In the genomic region with DNA sequence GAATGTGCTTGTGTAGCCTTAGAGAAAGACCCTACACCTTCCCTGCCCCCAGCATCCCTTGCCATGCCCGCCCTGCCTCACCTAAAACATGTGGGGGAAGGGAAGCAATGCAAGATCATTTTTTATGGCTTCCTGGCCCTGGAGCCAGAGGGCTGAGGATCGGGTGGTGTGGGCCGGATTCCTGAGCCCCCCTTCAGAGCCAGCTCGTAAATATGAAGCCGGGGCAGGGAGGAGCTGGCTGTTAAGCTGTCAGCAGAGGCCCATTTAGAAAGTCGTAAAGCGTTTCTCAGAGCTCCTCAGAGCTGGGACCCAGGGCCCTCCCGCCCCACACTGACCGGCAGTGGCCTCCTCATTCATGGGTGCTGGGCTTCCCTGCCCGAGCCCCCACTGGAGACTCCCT, we compare ENCODE assay signal across 20 cellular contexts. TPM values are rescaled to one million over a fixed set of nuclear protein-coding genes. Genes with fewer than 3 reads are reported as not detected.
DNase-seq lines count a peak whose midpoint lies in the region; ATAC-seq and TF ChIP-seq lines count a peak whose summit lies in the region.
"Had no signal": no experiment of that assay in that cellular context is flagged by ENCODE, and none has a peak within 500 bp of the region (broad histone marks: within the 10 kb centered on the region; RNA-seq: fewer than 3 reads in every experiment).

No MANE protein-coding gene starts in this region.

- H3K36me3 ChIP-seq in right atrium auricular region (no peaks in the 10 kb centered on the region), mucosa of rectum (ENCODE audit: control insufficient read depth in 2 of 2, insufficient read depth in 2 of 2, low read length in 2 of 2) (no peaks in the 10 kb centered on the region), uterus (no peaks in the 10 kb centered on the region), suprapubic skin (no peaks in the 10 kb centered on the region)
- H3K36me3 ChIP-seq: adrenal gland had no signal

- H3K27me3 ChIP-seq in right atrium auricular region (no peaks in the 10 kb centered on the region), mucosa of rectum (ENCODE audit: control insufficient read depth in 2 of 2, insufficient read depth in 2 of 2, low read length in 2 of 2) (no peaks in the 10 kb centered on the region), uterus (no peaks in the 10 kb centered on the region), suprapubic skin (no peaks in the 10 kb centered on the region)
- H3K27me3 ChIP-seq: adrenal gland, testis had no signal

- TF ChIP-seq POLR2A in uterus (IDR thresholded peaks at IDR 0.05), result no peak
- TF ChIP-seq POLR2A in suprapubic skin (IDR thresholded peaks at IDR 0.05), result no peak

- TF ChIP-seq EP300 in suprapubic skin (IDR thresholded peaks at IDR 0.05), result no peak

- no peaks in the 10 kb centered on the region for H3K36me3 Mint-ChIP-seq in dendritic cell treated with granulocyte-macrophage colony-stimulating factor and Interleukin-4, amounts not matched to agents 40 ng/mL and 50 ng/mL, for 4 days (ENCODE audit: low read depth)
- H3K36me3 Mint-ChIP-seq: CD4-positive, CD25-positive, alpha-beta regulatory T cell had no signal

- peak overlapping the region; percentile 22 for H3K27ac Mint-ChIP-seq in dendritic cell treated with granulocyte-macrophage colony-stimulating factor and Interleukin-4, amounts not matched to agents 40 ng/mL and 50 ng/mL, for 4 days
- H3K27ac Mint-ChIP-seq: activated T-helper 17 cell treated with anti-CD3 and anti-CD28 coated beads, Interleukin-2, amount 50 U/mL, for 72 hours; CD4-positive, CD25-positive, alpha-beta regulatory T cell; T-helper 1 cell treated with Interleukin-12 subunit alpha and Interleukin-12 subunit beta and Interleukin-4 antibody, amounts not matched to agents 30 μg/mL and 1 μg/mL, for 36 hours had no signal

- ATAC-seq in Right ventricle myocardium superior (ENCODE audit: poor library complexity) (no peak), GM19023 (IDR thresholded peaks at IDR 0.05; ENCODE audit: unreplicated experiment) (no peak)
- ATAC-seq: activated CD4-positive, CD25-positive, alpha-beta regulatory T cell treated with anti-CD3 and anti-CD28 coated beads, Interleukin-2, amount 50 U/mL, for 24 hours; activated T-helper 17 cell treated with anti-CD3 and anti-CD28 coated beads, Interleukin-2, amount 50 U/mL, for 72 hours had no signal

- H3K4me3 ChIP-seq in right atrium auricular region (no peak overlapping the region), mucosa of rectum (ENCODE audit: low read length in 2 of 2) (no peak overlapping the region), uterus (no peak overlapping the region), suprapubic skin (no peak overlapping the region)
- H3K4me3 ChIP-seq: adrenal gland, GM23248, testis had no signal

- H3K4me1 Mint-ChIP-seq in dendritic cell treated with granulocyte-macrophage colony-stimulating factor and Interleukin-4, amounts not matched to agents 40 ng/mL and 50 ng/mL, for 4 days (ENCODE audit: low read depth), result peaks cover 71% of the 10 kb centered on the region
- H3K4me1 Mint-ChIP-seq: activated T-helper 17 cell treated with anti-CD3 and anti-CD28 coated beads, Interleukin-2, amount 50 U/mL, for 72 hours; CD4-positive, CD25-positive, alpha-beta regulatory T cell had no signal

- H3K4me3 Mint-ChIP-seq in dendritic cell treated with granulocyte-macrophage colony-stimulating factor and Interleukin-4, amounts not matched to agents 40 ng/mL and 50 ng/mL, for 4 days, result no peak overlapping the region
- H3K4me3 Mint-ChIP-seq: activated T-helper 17 cell treated with anti-CD3 and anti-CD28 coated beads, Interleukin-2, amount 50 U/mL, for 72 hours; CD4-positive, CD25-positive, alpha-beta regulatory T cell; T-helper 1 cell treated with Interleukin-12 subunit alpha and Interleukin-12 subunit beta and Interleukin-4 antibody, amounts not matched to agents 30 μg/mL and 1 μg/mL, for 36 hours had no signal

- no peaks in the 10 kb centered on the region for H3K9me3 Mint-ChIP-seq in dendritic cell treated with granulocyte-macrophage colony-stimulating factor and Interleukin-4, amounts not matched to agents 40 ng/mL and 50 ng/mL, for 4 days
- H3K9me3 Mint-ChIP-seq: activated T-helper 17 cell treated with anti-CD3 and anti-CD28 coated beads, Interleukin-2, amount 50 U/mL, for 72 hours; CD4-positive, CD25-positive, alpha-beta regulatory T cell; T-helper 1 cell treated with Interleukin-12 subunit alpha and Interleukin-12 subunit beta and Interleukin-4 antibody, amounts not matched to agents 30 μg/mL and 1 μg/mL, for 36 hours had no signal

- H3K27me3 Mint-ChIP-seq in dendritic cell treated with granulocyte-macrophage colony-stimulating factor and Interleukin-4, amounts not matched to agents 40 ng/mL and 50 ng/mL, for 4 days, result peaks cover 2% of the 10 kb centered on the region
- H3K27me3 Mint-ChIP-seq: CD4-positive, CD25-positive, alpha-beta regulatory T cell had no signal

- DNase-seq in Right ventricle myocardium superior, result peak; percentile 26
- no peak for DNase-seq in right atrium auricular region (ENCODE audit: low spot score)
- DNase-seq in uterus, result peak; percentile 75
- DNase-seq in suprapubic skin (ENCODE audit: low spot score in 2 of 2), result no peak
- DNase-seq in COLO668 (lab: John Stamatoyannopoulos, UW; ENCODE audit: unreplicated experiment), result no peak
- DNase-seq: 8988T; adrenal gland; CD4-positive, CD25-positive, alpha-beta regulatory T cell; DND-41; GM23248; Karpas-422; NCI-H2227 treated with DMSO at 0.1 percent for 48 hours; stimulated activated CD4-positive, alpha-beta T cell treated with anti-CD3 and anti-CD28 coated beads, Interleukin-4, amount 100 ng/mL, for 4 hours; testis had no signal

- TF ChIP-seq CTCF in right atrium auricular region (IDR thresholded peaks at IDR 0.05) (no peak), uterus (IDR thresholded peaks at IDR 0.05) (no peak), suprapubic skin (IDR thresholded peaks at IDR 0.05) (no peak)

- H3K4me1 ChIP-seq in right atrium auricular region, result peaks cover 0 to 93% of the 10 kb centered on the region in 2 donors
- H3K4me1 ChIP-seq in mucosa of rectum (ENCODE audit: control insufficient read depth in 2 of 2, insufficient read depth in 2 of 2, low read length in 2 of 2), result peaks cover 36 to 47% of the 10 kb centered on the region in 2 donors
- peaks cover 21 to 36% of the 10 kb centered on the region in 2 donors for H3K4me1 ChIP-seq in uterus
- H3K4me1 ChIP-seq in suprapubic skin, result peaks cover 53% of the 10 kb centered on the region

- peak overlapping the region in 1 of 2 donors; percentile 19 for H3K9ac ChIP-seq in mucosa of rectum (ENCODE audit: low read depth in 1 of 2, low read length in 2 of 2)
- H3K9ac ChIP-seq: GM23248 had no signal

- WGBS in suprapubic skin, result 85% methylated on average over 5 of the region's 10 CpGs

- intact Hi-C loops in Right ventricle myocardium superior (cut with DNase I), result no loop called here
- intact Hi-C loops in dendritic cell treated with granulocyte-macrophage colony-stimulating factor and Interleukin-4, amounts not matched to agents 40 ng/mL and 50 ng/mL, for 4 days (cut with micrococcal nuclease), result no loop called here
- intact Hi-C loops in uterus (cut with DNase I; ENCODE audit: low total_unique reads), result no loop called here

- no peaks in the 10 kb centered on the region for H3K9me3 ChIP-seq in right atrium auricular region
- H3K9me3 ChIP-seq in mucosa of rectum (ENCODE audit: control insufficient read depth in 2 of 2, low read length in 2 of 2), result no peaks in the 10 kb centered on the region
- no peaks in the 10 kb centered on the region for H3K9me3 ChIP-seq in uterus
- no peaks in the 10 kb centered on the region for H3K9me3 ChIP-seq in suprapubic skin
- H3K9me3 ChIP-seq: adrenal gland, testis had no signal

- H3K27ac ChIP-seq in right atrium auricular region, result no peak overlapping the region
- H3K27ac ChIP-seq in mucosa of rectum (ENCODE audit: low read depth in 2 of 2, low read length in 2 of 2), result peak overlapping the region; percentile 26 to 78
- peak overlapping the region; percentile 34 to 80 for H3K27ac ChIP-seq in uterus
- no peak overlapping the region for H3K27ac ChIP-seq in suprapubic skin
- H3K27ac ChIP-seq: GM23248, testis had no signal

RNA-seq across cellular contexts. Expression of gene UNC5B, which starts 23.9 kb away (rescaled TPM):
- 12.2 TPM for total RNA-seq in Right ventricle myocardium superior
- total RNA-seq in right atrium auricular region, result 10 to 100 TPM; 10.9 to 29.2 TPM
- total RNA-seq in uterus, result 10 to 100 TPM in 3 of 4 donors, 1 to 10 TPM in 1; 5.3 to 26.6 (median 17.7) TPM
- 10 to 100 TPM in 3 of 4 donors, 1 to 10 TPM in 1; 7.2 to 45.7 (median 14.7) TPM for total RNA-seq in suprapubic skin

Comparison
In these comparisons a context has a peak if more than half of its experiments do, and no peak if none do; other contexts are left out.
1. DNase-seq: peak in Right ventricle myocardium superior (single experiment) and uterus (2 of 2); none in right atrium auricular region (single experiment), suprapubic skin (0 of 2) and COLO668 (single experiment).
2. H3K27ac ChIP-seq: peak in mucosa of rectum (2 of 2) and uterus (2 of 2); none in right atrium auricular region (0 of 2) and suprapubic skin (single experiment).